Comparison of ENCODE assay signal across 1 cellular context in genomic region chr10:11058965-11059364, GRCh38.
TF ChIP-seq lines count a peak whose summit lies in the region.

No MANE protein-coding gene starts in this region.

TF ChIP-seq in IMR-90, 13 proteins besides CTCF, POLR2A, EP300 and RAD21 (continued from another document):
- TF ChIP-seq USF2 (IDR thresholded peaks at IDR 0.05; ENCODE audit: low read depth, low read length) (peak; percentile 80; the same call in 1 of the 2 replicates), FOS (IDR thresholded peaks at IDR 0.05; ENCODE audit: low read depth, low read length) (peak; percentile 30; the same call in 1 of the 2 replicates), RCOR1 (IDR thresholded peaks at IDR 0.05; ENCODE audit: insufficient replicate concordance, low read length) (no peak), CEBPB (IDR thresholded peaks at IDR 0.05; ENCODE audit: low read depth, low read length) (0 out of 2 replicates have a peak, but pooled peaks have one; percentile 3)
